Comparison of ENCODE assay signal across 24 cellular contexts in genomic region chr5:161530700-161531099, GRCh38. TPM values are rescaled to one million over a fixed set of nuclear protein-coding genes. Genes with fewer than 3 reads are reported as not detected.
DNase-seq lines count a peak whose midpoint lies in the region; ATAC-seq, FAIRE-seq and TF ChIP-seq lines count a peak whose summit lies in the region.
"Had no signal": no experiment of that assay in that cellular context is flagged by ENCODE, and none has a peak within 500 bp of the region (broad histone marks: within the 10 kb centered on the region; RNA-seq: fewer than 3 reads in every experiment).

No MANE protein-coding gene starts in this region.

- H3K27me3 ChIP-seq in neural progenitor cell: no peaks in the 10 kb centered on the region
- H3K27me3 ChIP-seq in SK-N-SH (ENCODE audit: insufficient read depth): no peaks in the 10 kb centered on the region
- H3K27me3 ChIP-seq: MG63 had no signal

- no peak for TF ChIP-seq RAD21 in SK-N-SH (IDR thresholded peaks at IDR 0.05; ENCODE audit: low read length)

- no peak overlapping the region for H3K4me3 Mint-ChIP-seq in neural progenitor cell
- H3K4me3 Mint-ChIP-seq: T-cell had no signal

- H3K27ac ChIP-seq in neural progenitor cell (no peak overlapping the region), SK-N-SH (ENCODE audit: low read depth in 2 of 2, low read length in 1 of 2) (no peak overlapping the region)
- H3K27ac ChIP-seq: 22Rv1, C4-2B had no signal

- H3K9ac ChIP-seq in neural progenitor cell (no peak overlapping the region), SK-N-SH (no peak overlapping the region)

- H3K4me1 ChIP-seq in neural progenitor cell (no peaks in the 10 kb centered on the region), SK-N-SH (ENCODE audit: control insufficient read depth in 1 of 2, insufficient read depth in 2 of 2, low read depth in 1 of 2, low read length in 1 of 2) (no peaks in the 10 kb centered on the region)

- H3K4me3 ChIP-seq in neural progenitor cell: no peak overlapping the region
- H3K4me3 ChIP-seq in SK-N-SH (ENCODE audit: low read depth in 2 of 2, low read length in 1 of 2): no peak overlapping the region
- H3K4me3 ChIP-seq: MG63 had no signal

- H3K9me2 ChIP-seq in SK-N-SH: no peaks in the 10 kb centered on the region

- WGBS in SK-N-SH (ENCODE audit: low lambda C conversion rate): 0% methylated on average over 2 of the region's 2 CpGs

- H3K9me3 Mint-ChIP-seq in neural progenitor cell: no peaks in the 10 kb centered on the region

- no peaks in the 10 kb centered on the region for H3K36me3 Mint-ChIP-seq in neural progenitor cell
- H3K36me3 Mint-ChIP-seq: T-cell had no signal

- CTCF ChIA-PET in SK-N-SH (lab: Yijun Ruan, JAX): no interaction called here

- no peaks in the 10 kb centered on the region for H3K9me3 ChIP-seq in neural progenitor cell (ENCODE audit: low read depth)
- no peaks in the 10 kb centered on the region for H3K9me3 ChIP-seq in SK-N-SH
- H3K9me3 ChIP-seq: MG63 had no signal

- ATAC-seq in GM18867 (IDR thresholded peaks at IDR 0.05; ENCODE audit: unreplicated experiment): peak; percentile 65
- ATAC-seq: SK-N-SH treated with all-trans-retinoic acid at 6 μM for 48 hours, T-cell had no signal

- no peak overlapping the region for H3K27ac Mint-ChIP-seq in neural progenitor cell
- H3K27ac Mint-ChIP-seq: T-cell had no signal

- TF ChIP-seq EP300 in SK-N-SH (IDR thresholded peaks at IDR 0.05; ENCODE audit: borderline replicate concordance in 1 of 2, low read depth in 1 of 2, low read length in 1 of 2): no peak

- H3K36me3 ChIP-seq in neural progenitor cell (no peaks in the 10 kb centered on the region), SK-N-SH (replicated peaks in 1 of 2; ENCODE audit: control insufficient read depth in 1 of 2, insufficient read depth in 2 of 2, low read length in 1 of 2) (no peaks in the 10 kb centered on the region)
- H3K36me3 ChIP-seq: MG63 had no signal

- H3K4me2 ChIP-seq in neural progenitor cell: no peak overlapping the region
- no peak overlapping the region for H3K4me2 ChIP-seq in SK-N-SH

- DNase-seq in NCI-H1092 treated with DMSO at 0.1 percent for 48 hours (lab: John Stamatoyannopoulos, UW) (peak; percentile 19), NCI-H1092 (lab: John Stamatoyannopoulos, UW) (no peak), NCI-H446 treated with DMSO at 0.1 percent for 48 hours (lab: John Stamatoyannopoulos, UW) (peak; percentile 32), neural progenitor cell (ENCODE audit: low spot score) (peak; percentile 27), NCI-H2081 (lab: John Stamatoyannopoulos, UW) (no peak), RCC 7860 (ENCODE audit: low spot score) (no peak), SK-N-SH (no peak)
- DNase-seq: AML-193, GF-D8, Kasumi-1, MG63, NCI-H1105, NCI-H1694 treated with DMSO at 0.1 percent for 48 hours, NCI-H526 treated with DMSO at 0.1 percent for 48 hours, RPMI8226, SHP77 treated with DMSO at 0.1 percent for 48 hours, T-cell had no signal

- H3K27me3 Mint-ChIP-seq in neural progenitor cell (ENCODE audit: insufficient read depth, low read depth): no peaks in the 10 kb centered on the region
- H3K27me3 Mint-ChIP-seq: T-cell had no signal

- TF ChIP-seq CTCF in neural progenitor cell (IDR thresholded peaks at IDR 0.05) (no peak), SK-N-SH (IDR thresholded peaks at IDR 0.05) (no peak)

- H3K79me2 ChIP-seq in neural progenitor cell (ENCODE audit: low read depth) (no peaks in the 10 kb centered on the region), SK-N-SH (ENCODE audit: insufficient read depth) (no peaks in the 10 kb centered on the region)

- POLR2A ChIA-PET in SK-N-SH (lab: Yijun Ruan, JAX): no interaction called here

- H3K4me1 Mint-ChIP-seq in neural progenitor cell: no peaks in the 10 kb centered on the region
- H3K4me1 Mint-ChIP-seq: T-cell had no signal

- H4K20me1 ChIP-seq in neural progenitor cell (ENCODE audit: low read depth) (no peaks in the 10 kb centered on the region), SK-N-SH (ENCODE audit: insufficient read depth) (no peaks in the 10 kb centered on the region)

- H3F3A ChIP-seq in neural progenitor cell (ENCODE audit: low read depth): no peaks in the 10 kb centered on the region
- H3F3A ChIP-seq in SK-N-SH (replicated peaks; ENCODE audit: insufficient read depth): no peaks in the 10 kb centered on the region

- FAIRE-seq in RCC 7860 (lab: Jason Lieb, UNC): no peak
- FAIRE-seq: D721Med, GM12891, H1 had no signal

- H2AFZ ChIP-seq in neural progenitor cell (replicated peaks) (no peak overlapping the region), SK-N-SH (ENCODE audit: low read depth) (no peak overlapping the region)

TF ChIP-seq in SK-N-SH, 30 proteins besides CTCF, POLR2A, EP300 and RAD21:
- TF ChIP-seq USF2 (IDR thresholded peaks at IDR 0.05; ENCODE audit: borderline replicate concordance, low read depth, low read length): no peak
- TF ChIP-seq ZBTB33 (IDR thresholded peaks at IDR 0.05; ENCODE audit: borderline replicate concordance, low read depth): no peak
- no peak for TF ChIP-seq YY1 (IDR thresholded peaks at IDR 0.05; ENCODE audit: low read depth)
- TF ChIP-seq TAF1 (IDR thresholded peaks at IDR 0.05; ENCODE audit: borderline replicate concordance, low read depth, low read length): no peak
- TF ChIP-seq NRF1 (IDR thresholded peaks at IDR 0.05; ENCODE audit: low read depth, low read length): no peak

RNA-seq across cellular contexts. Expression of gene GABRB2, which starts 15.8 kb away (rescaled TPM):
- 0.53 and 0.58 TPM in 2 replicates for total RNA-seq in neural progenitor cell (ENCODE audit: low replicate concordance)
- not detected in 2 replicates for polyA plus RNA-seq in SK-N-SH (2012; rRNA removed)
- polyA plus RNA-seq in SK-N-SH (2012; cell fraction: cytosol; rRNA removed): not detected in 2 replicates
- not detected in 2 replicates for polyA plus RNA-seq in SK-N-SH (2012; cell fraction: nucleus; rRNA removed)
- total RNA-seq: T-cell had no signal

Comparison
In these comparisons a context has a peak if more than half of its experiments do, and no peak if none do; other contexts are left out.
1. DNase-seq: peak in NCI-H1092 treated with DMSO at 0.1 percent for 48 hours (single experiment), NCI-H446 treated with DMSO at 0.1 percent for 48 hours (single experiment) and neural progenitor cell (single experiment); none in NCI-H1092 (single experiment), NCI-H2081 (0 of 2), RCC 7860 (single experiment) and SK-N-SH (single experiment).